Comparison of ENCODE assay signal across 1 cellular context in the genomic region with DNA sequence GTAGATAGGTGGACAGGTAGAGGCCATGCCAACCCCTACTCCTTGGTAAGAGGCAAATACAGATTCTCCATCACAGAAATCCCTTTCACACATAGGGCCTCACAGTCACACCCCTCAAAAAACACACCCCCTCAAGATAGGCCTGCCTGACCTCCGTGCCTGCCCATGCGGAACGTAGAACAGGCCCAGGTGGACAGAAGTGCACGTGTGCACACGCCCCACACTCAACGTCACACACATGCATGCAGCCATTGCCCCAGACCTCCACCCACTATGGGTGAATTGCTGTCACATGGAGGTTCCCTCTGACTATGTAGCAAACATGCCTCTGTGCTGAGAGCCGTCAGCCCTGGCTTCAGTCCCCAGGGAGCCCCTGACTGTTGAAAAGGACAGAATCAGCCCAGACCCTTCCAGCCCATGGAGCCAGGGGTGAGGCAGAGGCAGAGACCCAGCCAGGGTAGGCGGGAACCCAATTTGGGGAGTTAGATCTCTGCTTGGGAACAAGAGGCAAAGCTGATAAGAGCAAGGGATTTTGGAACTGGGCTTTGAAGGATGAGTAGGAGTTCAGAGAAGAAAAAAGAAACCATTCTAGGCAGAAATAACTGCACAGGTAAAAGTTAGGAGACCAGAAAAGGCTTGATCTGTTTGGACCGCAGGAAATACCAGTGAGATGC.
A peak's percentile ranks its signal among the peaks of the same experiment; 100 is the strongest.
TF ChIP-seq lines count a peak whose summit lies in the region.

No MANE protein-coding gene starts in this region.

TF ChIP-seq in GM12878, 131 proteins besides CTCF, POLR2A, EP300 and RAD21:
- TF ChIP-seq BHLHE40 (IDR thresholded peaks at IDR 0.05; ENCODE audit: borderline replicate concordance in 1 of 2, low read depth in 2 of 2, low read length in 1 of 2): peak in 1 of 2 experiments; percentile 55; a peak in 2 of 4 replicates
- TF ChIP-seq, protein P1, sequence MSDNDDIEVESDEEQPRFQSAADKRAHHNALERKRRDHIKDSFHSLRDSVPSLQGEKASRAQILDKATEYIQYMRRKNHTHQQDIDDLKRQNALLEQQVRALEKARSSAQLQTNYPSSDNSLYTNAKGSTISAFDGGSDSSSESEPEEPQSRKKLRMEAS (IDR thresholded peaks at IDR 0.05; ENCODE audit: low read depth, low read length): no peak
- TF ChIP-seq PAX5 (IDR thresholded peaks at IDR 0.05; ENCODE audit: borderline replicate concordance, low read depth, low read length): peak; percentile 81; the same call in 1 of the 2 replicates
